Comparison of ENCODE assay signal across 8 cellular contexts in the genomic region with DNA sequence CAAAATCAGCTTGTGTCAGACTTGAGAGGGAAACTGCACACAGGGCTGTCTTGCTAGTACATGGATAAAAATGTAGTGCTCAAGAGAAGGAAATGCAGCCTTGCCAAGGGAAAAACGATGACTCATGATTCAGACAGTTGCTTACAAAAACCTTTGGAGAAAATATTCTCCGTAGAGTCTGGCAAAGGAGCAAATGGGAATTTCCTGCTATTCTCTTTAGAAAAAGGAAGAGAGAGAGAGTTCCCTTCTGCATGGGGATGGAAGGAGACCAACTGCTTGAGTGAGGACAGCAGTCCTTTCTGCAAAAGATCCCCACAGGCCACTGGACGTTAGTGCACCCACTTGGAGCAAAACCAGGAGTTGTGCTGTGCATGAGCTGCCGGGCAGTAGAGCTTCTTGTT. TPM values are rescaled to one million over a fixed set of nuclear protein-coding genes. Genes with fewer than 3 reads are reported as not detected.
A peak's percentile ranks its signal among the peaks of the same experiment; 100 is the strongest.
DNase-seq lines count a peak whose midpoint lies in the region; ATAC-seq and TF ChIP-seq lines count a peak whose summit lies in the region.

No MANE protein-coding gene starts in this region.

- TF ChIP-seq CTCF in fibroblast of mammary gland (conservative IDR thresholded peaks at IDR 0.05; ENCODE audit: control insufficient read depth, insufficient read depth, low read depth, low read length) = peak; percentile 39

- no peak for ATAC-seq in HG03095 (IDR thresholded peaks at IDR 0.05; ENCODE audit: unreplicated experiment)

- no peak overlapping the region for H3K4me3 ChIP-seq in fibroblast of mammary gland (ENCODE audit: control insufficient read depth, low read depth, low read length)

- DNase-seq in CD1c-positive myeloid dendritic cell (ENCODE audit: extremely low spot score) (peak; percentile 15), OCI-M2 (lab: John Stamatoyannopoulos, UW; ENCODE audit: unreplicated experiment) (peak; percentile 41), fibroblast of mammary gland (ENCODE audit: low read depth) (peak; percentile 94), occipital lobe (lab: John Stamatoyannopoulos, UW) (peak; percentile 14), T-helper 9 cell (no peak)
- DNase-seq in stimulated activated CD4-positive, alpha-beta T cell treated with anti-CD3 and anti-CD28 coated beads, Interleukin-4, amount 100 ng/mL, for 1 hour = no peak
- no peak for DNase-seq in activated CD8-positive, alpha-beta memory T cell treated with anti-CD3 and anti-CD28 coated beads, Interleukin-2, amount 50 U/mL, for 48 hours

RNA-seq across cellular contexts. Expression of gene IFNB1, which starts 7.6 kb away (rescaled TPM):
- not detected for total RNA-seq in occipital lobe

RNA-seq across cellular contexts. Expression of gene HACD4, which starts 38.7 kb away (rescaled TPM):
- 0.94 TPM for total RNA-seq in occipital lobe

Comparison
In these comparisons a context has a peak if more than half of its experiments do, and no peak if none do; other contexts are left out.
1. DNase-seq: peak in CD1c-positive myeloid dendritic cell (single experiment), OCI-M2 (single experiment), fibroblast of mammary gland (single experiment) and occipital lobe (single experiment); none in stimulated activated CD4-positive, alpha-beta T cell treated with anti-CD3 and anti-CD28 coated beads, Interleukin-4, amount 100 ng/mL, for 1 hour (single experiment), activated CD8-positive, alpha-beta memory T cell treated with anti-CD3 and anti-CD28 coated beads, Interleukin-2, amount 50 U/mL, for 48 hours (single experiment) and T-helper 9 cell (single experiment).